ENCODE assay signal across 11 cellular contexts in genomic region chr3:156614642-156615511, GRCh38. TPM values are rescaled to one million over a fixed set of nuclear protein-coding genes. Genes with fewer than 3 reads are reported as not detected.
DNase-seq lines count a peak whose midpoint lies in the region; ATAC-seq and TF ChIP-seq lines count a peak whose summit lies in the region.
"Had no signal": no experiment of that assay in that cellular context is flagged by ENCODE, and none has a peak within 500 bp of the region (broad histone marks: within the 10 kb centered on the region; RNA-seq: fewer than 3 reads in every experiment).

No MANE protein-coding gene starts in this region.

- no peak for TF ChIP-seq CTCF in adrenal gland (IDR thresholded peaks at IDR 0.05)

- peaks cover 0 to 2% (median 0%) of the 10 kb centered on the region in 9 donors for H3K9me3 Mint-ChIP-seq in naive thymus-derived CD8-positive, alpha-beta T cell
- H3K9me3 Mint-ChIP-seq: CD4-positive, CD25-positive, alpha-beta regulatory T cell had no signal

- H3K4me1 ChIP-seq in ACC112 (ENCODE audit: control insufficient read depth, insufficient read depth, low read length, unreplicated experiment) (peaks cover 63% of the 10 kb centered on the region), adrenal gland (replicated peaks in 1 of 2) (no peaks in the 10 kb centered on the region)

- TF ChIP-seq POLR2A in adrenal gland (IDR thresholded peaks at IDR 0.05) = no peak

- ATAC-seq in GM21447 (IDR thresholded peaks at IDR 0.05; ENCODE audit: unreplicated experiment) (peak; percentile 52), SK-N-SH treated with all-trans-retinoic acid at 6 μM for 48 hours (peak; percentile 47), HG02970 (IDR thresholded peaks at IDR 0.05; ENCODE audit: low FRiP score, unreplicated experiment) (no peak)
- no peak for ATAC-seq in naive thymus-derived CD8-positive, alpha-beta T cell

- peak overlapping the region; percentile 98 for H3K27ac ChIP-seq in ACC112 (ENCODE audit: low read depth, low read length)
- no peak overlapping the region for H3K27ac ChIP-seq in adrenal gland

- H3K27ac Mint-ChIP-seq in naive thymus-derived CD8-positive, alpha-beta T cell = no peak overlapping the region
- H3K27ac Mint-ChIP-seq: CD4-positive, CD25-positive, alpha-beta regulatory T cell had no signal

- H3K27me3 ChIP-seq in ACC112 (ENCODE audit: insufficient read depth, low read length) (no peaks in the 10 kb centered on the region), adrenal gland (no peaks in the 10 kb centered on the region)

- H3K9me3 ChIP-seq in adrenal gland (replicated peaks in 1 of 3) = no peaks in the 10 kb centered on the region

- H3K36me3 ChIP-seq in ACC112 (ENCODE audit: insufficient read depth, low read length) (no peaks in the 10 kb centered on the region), adrenal gland (replicated peaks in 1 of 2) (no peaks in the 10 kb centered on the region)

- H3K79me2 ChIP-seq in ACC112 (ENCODE audit: control insufficient read depth, insufficient read depth, low read length, unreplicated experiment) = no peaks in the 10 kb centered on the region

- 63 to 81% (median 76%) methylated on average over 1 of the region's 1 CpG for WGBS in adrenal gland, 4 donors

- intact Hi-C loops in adrenal gland (cut with DNase I) = no loop called here

- peaks cover 0 to 2% (median 0%) of the 10 kb centered on the region in 4 donors for H3K4me1 Mint-ChIP-seq in naive thymus-derived CD8-positive, alpha-beta T cell

- peak; percentile 53 for DNase-seq in iris pigment epithelial cell (ENCODE audit: low read depth)
- DNase-seq in naive thymus-derived CD8-positive, alpha-beta T cell = no peak
- no peak for DNase-seq in HuH-7 (ENCODE audit: low spot score)
- no peak for DNase-seq in adrenal gland
- DNase-seq: CD4-positive, CD25-positive, alpha-beta regulatory T cell; MV-4-11; posterior cingulate gyrus had no signal

- POLR2A ChIA-PET in naive thymus-derived CD8-positive, alpha-beta T cell (lab: Charles Lee) = no interaction called here

- no peaks in the 10 kb centered on the region for H3K27me3 Mint-ChIP-seq in naive thymus-derived CD8-positive, alpha-beta T cell

- H2AFZ ChIP-seq in ACC112 (ENCODE audit: low read length, unreplicated experiment) = peak overlapping the region; percentile 52

- no peak overlapping the region for H3K4me3 Mint-ChIP-seq in naive thymus-derived CD8-positive, alpha-beta T cell

- H3K36me3 Mint-ChIP-seq in naive thymus-derived CD8-positive, alpha-beta T cell = no peaks in the 10 kb centered on the region
- H3K36me3 Mint-ChIP-seq: CD4-positive, CD25-positive, alpha-beta regulatory T cell had no signal

- H3K4me3 ChIP-seq in ACC112 (ENCODE audit: low read depth, low read length) (peak overlapping the region; percentile 19; the same call in 1 of the 2 replicates), adrenal gland (no peak overlapping the region)

TF ChIP-seq in SK-N-SH treated with all-trans-retinoic acid at 6 μM for 48 hours, 23 proteins besides CTCF, POLR2A, EP300 and RAD21 (continues in another document):
- TF ChIP-seq BACH2 (CRISPR knock-in tag; IDR thresholded peaks at IDR 0.05; ENCODE audit: borderline replicate concordance) (no peak), RARB (CRISPR knock-in tag; IDR thresholded peaks at IDR 0.05) (no peak), GLIS3 (CRISPR knock-in tag; IDR thresholded peaks at IDR 0.05) (no peak), ZFP30 (CRISPR knock-in tag; IDR thresholded peaks at IDR 0.05) (no peak), SNAI2 (CRISPR knock-in tag; IDR thresholded peaks at IDR 0.05) (no peak), ZNF70 (CRISPR knock-in tag; IDR thresholded peaks at IDR 0.05) (no peak), ARNTL (CRISPR knock-in tag; IDR thresholded peaks at IDR 0.05; ENCODE audit: borderline replicate concordance, low read depth) (no peak), POU6F1 (CRISPR knock-in tag; IDR thresholded peaks at IDR 0.05; ENCODE audit: borderline replicate concordance, low read depth) (no peak), PATZ1 (CRISPR knock-in tag; IDR thresholded peaks at IDR 0.05; ENCODE audit: borderline replicate concordance) (no peak), ZFP3 (CRISPR knock-in tag; IDR thresholded peaks at IDR 0.05) (no peak), ESRRG (CRISPR knock-in tag; IDR thresholded peaks at IDR 0.05) (no peak), CSRNP3 (CRISPR knock-in tag; IDR thresholded peaks at IDR 0.05) (no peak), TSHZ2 (CRISPR knock-in tag; IDR thresholded peaks at IDR 0.05) (no peak), CSDC2 (CRISPR knock-in tag; IDR thresholded peaks at IDR 0.05) (no peak), ZC3H10 (CRISPR knock-in tag; IDR thresholded peaks at IDR 0.05) (no peak), TOX (CRISPR knock-in tag; IDR thresholded peaks at IDR 0.05; ENCODE audit: borderline replicate concordance) (no peak), ISL1 (CRISPR knock-in tag; IDR thresholded peaks at IDR 0.05) (no peak), TCF4 (CRISPR knock-in tag; IDR thresholded peaks at IDR 0.05; ENCODE audit: borderline replicate concordance) (no peak)

RNA-seq across cellular contexts. Expression of gene TIPARP, which starts 59.5 kb away (rescaled TPM):
- 10 to 100 TPM; 57.3 to 62.0 TPM for total RNA-seq in naive thymus-derived CD8-positive, alpha-beta T cell
- 10 to 100 TPM in 1 of 3 donors, 1 to 10 TPM in 2; 4.2 to 20.9 (median 7.0) TPM for polyA plus RNA-seq in naive thymus-derived CD8-positive, alpha-beta T cell
- 10 to 100 TPM; 15.8 to 75.5 (median 21.8) TPM for total RNA-seq in adrenal gland
- 10 to 100 TPM in 2 of 3 donors, 1 to 10 TPM in 1; 9.5 to 14.6 (median 10.9) TPM for polyA plus RNA-seq in adrenal gland

RNA-seq across cellular contexts. Expression of gene SSR3, which starts 60.0 kb away (rescaled TPM):
- 10 to 100 TPM; 68.5 to 68.7 TPM for total RNA-seq in naive thymus-derived CD8-positive, alpha-beta T cell
- polyA plus RNA-seq in naive thymus-derived CD8-positive, alpha-beta T cell = 10 to 100 TPM; 81.7 to 93.9 (median 86.3) TPM
- total RNA-seq in adrenal gland = 100 to 1,000 TPM in 6 of 8 donors, 10 to 100 TPM in 2; 93.6 to 479 (median 116) TPM
- polyA plus RNA-seq in adrenal gland = 100 to 1,000 TPM in 1 of 3 donors, 10 to 100 TPM in 2; 47.1 to 407 (median 84.1) TPM

Comparison
In these comparisons a context has a peak if more than half of its experiments do, and no peak if none do; other contexts are left out.
1. ATAC-seq: peak in GM21447 (single experiment) and SK-N-SH treated with all-trans-retinoic acid at 6 μM for 48 hours (single experiment); none in naive thymus-derived CD8-positive, alpha-beta T cell (0 of 2) and HG02970 (single experiment).